ENCODE assay signal across 12 cellular contexts in genomic region chr5:50697739-50698138, GRCh38. TPM values are rescaled to one million over a fixed set of nuclear protein-coding genes. Genes with fewer than 3 reads are reported as not detected.
DNase-seq lines count a peak whose midpoint lies in the region; ATAC-seq and TF ChIP-seq lines count a peak whose summit lies in the region.
"Had no signal": no experiment of that assay in that cellular context is flagged by ENCODE, and none has a peak within 500 bp of the region (broad histone marks: within the 10 kb centered on the region; RNA-seq: fewer than 3 reads in every experiment).

No MANE protein-coding gene starts in this region.

- no TSS peak for BruUV-seq in A673 (replicated peaks; lab: Mats Ljungman, UMichigan)

- peak overlapping the region in 7 of 8 donors; percentile 39 to 95 (median 60) for H3K27ac Mint-ChIP-seq in CD8-positive, alpha-beta memory T cell
- H3K27ac Mint-ChIP-seq: endodermal cell, neural progenitor cell had no signal

- no peaks in the 10 kb centered on the region for H3K9me3 ChIP-seq in CD8-positive, alpha-beta memory T cell (ENCODE audit: low read length)
- no peaks in the 10 kb centered on the region for H3K9me3 ChIP-seq in A673 (ENCODE audit: low read depth, low read length, poor library complexity, severe bottlenecking)

- H3K36me3 ChIP-seq in CD8-positive, alpha-beta memory T cell (ENCODE audit: insufficient read depth, low read length), result peaks cover 4% of the 10 kb centered on the region
- no peaks in the 10 kb centered on the region for H3K36me3 ChIP-seq in A673 (ENCODE audit: insufficient read depth, low read length, poor library complexity, severe bottlenecking)
- H3K36me3 ChIP-seq: neural progenitor cell had no signal

- H3K36me3 Mint-ChIP-seq in CD8-positive, alpha-beta memory T cell, result peaks cover 3 to 53% (median 16%) of the 10 kb centered on the region in 3 donors

- POLR2A ChIA-PET in CD8-positive, alpha-beta memory T cell (lab: Charles Lee), result no interaction called here
- POLR2A ChIA-PET in A673 (lab: Charles Lee; ENCODE audit: low non-redundant PET), result no interaction called here

- no peaks in the 10 kb centered on the region for H3K9me3 Mint-ChIP-seq in CD8-positive, alpha-beta memory T cell
- H3K9me3 Mint-ChIP-seq: endodermal cell, neural progenitor cell had no signal

- peak overlapping the region in 2 of 7 donors; percentile 6 to 63 for H3K4me3 Mint-ChIP-seq in CD8-positive, alpha-beta memory T cell
- H3K4me3 Mint-ChIP-seq: endodermal cell, neural progenitor cell had no signal

- TF ChIP-seq CTCF in foreskin fibroblast (IDR thresholded peaks at IDR 0.05; ENCODE audit: low read depth, low read length), result no peak
- no peak for TF ChIP-seq CTCF in A673 (conservative IDR thresholded peaks at IDR 0.05; ENCODE audit: low read depth, low read length)

- CTCF ChIA-PET in CD8-positive, alpha-beta memory T cell (lab: Charles Lee), result no interaction called here
- CTCF ChIA-PET in A673 (lab: Charles Lee), result no interaction called here

- DNase-seq in CD8-positive, alpha-beta memory T cell, result no peak
- DNase-seq in foreskin fibroblast, result no peak
- no peak for DNase-seq in stimulated activated CD4-positive, alpha-beta T cell treated with anti-CD3 and anti-CD28 coated beads, Interleukin-4, amount 100 ng/mL, for 24 hours
- DNase-seq in T-helper 2 cell, result no peak
- no peak for DNase-seq in A673 (ENCODE audit: low spot score)
- DNase-seq: endodermal cell, NCI-H446 treated with DMSO at 0.1 percent for 48 hours had no signal

- H3K27me3 Mint-ChIP-seq in CD8-positive, alpha-beta memory T cell, result no peaks in the 10 kb centered on the region

- ATAC-seq in GM18868 (IDR thresholded peaks at IDR 0.05; ENCODE audit: unreplicated experiment) (peak; percentile 92), GM21825 (IDR thresholded peaks at IDR 0.05; ENCODE audit: unreplicated experiment) (peak; percentile 70), HG03520 (IDR thresholded peaks at IDR 0.05; ENCODE audit: unreplicated experiment) (peak; percentile 60)
- ATAC-seq: Right ventricle myocardium inferior had no signal

- peaks cover 48% of the 10 kb centered on the region for H3K4me1 ChIP-seq in CD8-positive, alpha-beta memory T cell (ENCODE audit: insufficient read depth, low read length)
- no peaks in the 10 kb centered on the region for H3K4me1 ChIP-seq in A673 (ENCODE audit: insufficient read depth, low read length, poor library complexity, severe bottlenecking)

- H3K27me3 ChIP-seq in CD8-positive, alpha-beta memory T cell (ENCODE audit: insufficient read depth, low read length, poor library complexity, severe bottlenecking), result no peaks in the 10 kb centered on the region
- H3K27me3 ChIP-seq in A673 (replicated peaks; ENCODE audit: insufficient read depth, low read depth, low read length, poor library complexity), result no peaks in the 10 kb centered on the region
- H3K27me3 ChIP-seq: neural progenitor cell had no signal

- H3K27ac ChIP-seq in CD8-positive, alpha-beta memory T cell (ENCODE audit: low read depth, low read length), result no peak overlapping the region
- H3K27ac ChIP-seq in A673 (ENCODE audit: low read depth, low read length, poor library complexity, severe bottlenecking), result no peak overlapping the region
- H3K27ac ChIP-seq: neural progenitor cell had no signal

- intact Hi-C loops in A673 (cut with micrococcal nuclease; ENCODE audit: unreplicated experiment), result no loop called here

- H3K4me3 ChIP-seq in CD8-positive, alpha-beta memory T cell (ENCODE audit: low read length), result no peak overlapping the region
- H3K4me3 ChIP-seq in foreskin fibroblast (ENCODE audit: low read depth in 1 of 2, low read length in 2 of 2), result no peak overlapping the region
- H3K4me3 ChIP-seq in A673 (ENCODE audit: low read depth, low read length, poor library complexity, severe bottlenecking), result no peak overlapping the region
- H3K4me3 ChIP-seq: neural progenitor cell had no signal

- peaks cover 84 to 90% (median 86%) of the 10 kb centered on the region in 3 donors for H3K4me1 Mint-ChIP-seq in CD8-positive, alpha-beta memory T cell
- H3K4me1 Mint-ChIP-seq: neural progenitor cell had no signal

RNA-seq across cellular contexts. Expression of gene PARP8, which starts 31.3 kb away (rescaled TPM):
- 10 to 100 TPM; 55.4 to 58.4 TPM for total RNA-seq in CD8-positive, alpha-beta memory T cell
- 142 TPM for polyA plus RNA-seq in CD8-positive, alpha-beta memory T cell
- total RNA-seq in A673 (2021), result 17.7 and 18.0 TPM in 2 replicates
